Comparison of ENCODE assay signal across 9 cellular contexts in the genomic region with DNA sequence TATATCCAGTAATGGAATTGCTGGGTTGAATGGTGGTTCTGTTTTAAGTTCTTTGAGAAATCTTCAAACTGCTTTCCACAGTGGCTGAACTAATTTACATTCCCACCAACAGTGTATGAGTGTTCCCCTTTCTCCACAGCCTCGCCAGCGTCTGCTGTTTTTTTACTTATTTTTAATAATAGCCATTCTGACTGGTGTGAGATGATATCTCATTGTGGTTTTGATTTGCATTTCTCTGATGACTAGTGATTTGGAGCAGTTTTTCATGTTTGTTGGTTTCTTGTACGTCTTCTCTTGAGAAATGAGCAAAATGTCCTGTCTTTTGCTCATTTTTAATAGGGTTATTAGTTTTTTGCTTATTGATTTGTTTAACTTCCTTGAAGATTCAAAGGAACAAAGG. TPM values are rescaled to one million over a fixed set of nuclear protein-coding genes. Genes with fewer than 3 reads are reported as not detected.
"Had no signal": no experiment of that assay in that cellular context is flagged by ENCODE, and none has a peak within 500 bp of the region (broad histone marks: within the 10 kb centered on the region; RNA-seq: fewer than 3 reads in every experiment).

No MANE protein-coding gene starts in this region.

RNA-seq across cellular contexts. Expression of a gene that starts 38.1 kb away (rescaled TPM):
- total RNA-seq: dermis blood vessel endothelial cell, fibroblast of villous mesenchyme, foreskin keratinocyte, hepatocyte, left ventricle myocardium inferior, myocyte had no signal
- polyA plus RNA-seq: endothelial cell of umbilical vein, foreskin keratinocyte, immature natural killer cell, mammary epithelial cell had no signal
